18 cellular contexts compared by ENCODE assay signal in the genomic region with DNA sequence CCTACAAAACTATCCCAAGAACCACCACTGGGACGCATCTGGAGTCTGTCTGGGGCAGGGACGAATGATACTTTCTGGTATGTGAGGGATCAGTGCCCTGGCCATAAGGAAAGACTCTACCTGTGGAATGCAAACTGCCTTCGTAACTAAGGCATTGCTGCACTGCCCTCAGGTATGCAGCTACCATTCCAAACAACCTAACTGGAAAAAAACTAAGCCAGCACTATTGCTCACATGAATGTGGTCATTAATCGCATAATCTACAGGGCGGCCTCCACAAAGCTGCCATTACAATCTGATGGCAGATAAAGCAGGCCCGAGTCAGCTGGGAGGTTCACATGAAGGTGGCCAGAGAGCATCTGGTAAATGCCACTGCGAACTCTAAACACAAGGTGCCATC. TPM values are rescaled to one million over a fixed set of nuclear protein-coding genes. Genes with fewer than 3 reads are reported as not detected.
DNase-seq lines count a peak whose midpoint lies in the region; ATAC-seq and TF ChIP-seq lines count a peak whose summit lies in the region.
"Had no signal": no experiment of that assay in that cellular context is flagged by ENCODE, and none has a peak within 500 bp of the region (broad histone marks: within the 10 kb centered on the region; RNA-seq: fewer than 3 reads in every experiment).

No MANE protein-coding gene starts in this region.

- no peaks in the 10 kb centered on the region for H3K9me3 Mint-ChIP-seq in progenitor cell of endocrine pancreas (ENCODE audit: low read depth)

- peak overlapping the region; percentile 75 for H3K27ac ChIP-seq in VCaP
- H3K27ac ChIP-seq: psoas muscle had no signal

- H3K4me1 Mint-ChIP-seq in progenitor cell of endocrine pancreas (ENCODE audit: low read depth), result peaks cover 38% of the 10 kb centered on the region

- H3K4me3 Mint-ChIP-seq in progenitor cell of endocrine pancreas (ENCODE audit: low read depth), result peak overlapping the region; percentile 41
- H3K4me3 Mint-ChIP-seq: activated CD8-positive, alpha-beta T cell treated with anti-CD3 and anti-CD28 coated beads, Interleukin-2, amount 10 ng/mL, durations not matched to agents 7 days and 5 days; B cell had no signal

- TF ChIP-seq CTCF in VCaP (conservative IDR thresholded peaks at IDR 0.05), result no peak
- TF ChIP-seq CTCF in fibroblast of the aortic adventitia (IDR thresholded peaks at IDR 0.05; ENCODE audit: insufficient read depth, low read length), result peak; percentile 5
- peak; percentile 31 for TF ChIP-seq CTCF in progenitor cell of endocrine pancreas (IDR thresholded peaks at IDR 0.05; ENCODE audit: unreplicated experiment)

- peaks cover 4% of the 10 kb centered on the region for H3K27me3 Mint-ChIP-seq in progenitor cell of endocrine pancreas
- H3K27me3 Mint-ChIP-seq: B cell had no signal

- peak overlapping the region; percentile 92 for H3K27ac Mint-ChIP-seq in progenitor cell of endocrine pancreas
- H3K27ac Mint-ChIP-seq: activated CD8-positive, alpha-beta T cell treated with anti-CD3 and anti-CD28 coated beads, Interleukin-2, amount 10 ng/mL, durations not matched to agents 7 days and 5 days; B cell had no signal

- H3K36me3 Mint-ChIP-seq in progenitor cell of endocrine pancreas (ENCODE audit: insufficient read depth), result no peaks in the 10 kb centered on the region

- no peak overlapping the region for H3K4me3 ChIP-seq in fibroblast of the aortic adventitia (ENCODE audit: low read depth, low read length)
- H3K4me3 ChIP-seq: psoas muscle had no signal

- DNase-seq in Caki2 (ENCODE audit: low read depth) (peak; percentile 33), fibroblast of the aortic adventitia (ENCODE audit: low read depth) (no peak), progenitor cell of endocrine pancreas (ENCODE audit: low spot score, unreplicated experiment) (no peak), C1 segment of cervical spinal cord (lab: John Stamatoyannopoulos, UW) (no peak), HPDE6-E6E7 (ENCODE audit: extremely low spot score) (no peak)
- DNase-seq: activated CD8-positive, alpha-beta T cell treated with anti-CD3 and anti-CD28 coated beads, Interleukin-2, amount 10 ng/mL, durations not matched to agents 7 days and 5 days; amygdala; head of caudate nucleus; Karpas-422; left colon; NCI-H146; NCI-H510A; psoas muscle had no signal

- in situ Hi-C loops in Caki2 (cut with HindIII; ENCODE audit: low pct_unique_long_range_greater_than_20kb, low sequenced_read_pairs), result no loop called here

- ATAC-seq in GM18520 (IDR thresholded peaks at IDR 0.05; ENCODE audit: unreplicated experiment) (no peak), HG02642 (IDR thresholded peaks at IDR 0.05; ENCODE audit: poor library complexity, unreplicated experiment) (no peak)
- ATAC-seq: activated CD8-positive, alpha-beta T cell treated with anti-CD3 and anti-CD28 coated beads, Interleukin-2, amount 10 ng/mL, durations not matched to agents 7 days and 5 days; esophagus mucosa; left colon; psoas muscle had no signal

RNA-seq across cellular contexts. Expression of gene PACSIN2, which starts 3.9 kb away (rescaled TPM):
- total RNA-seq in Caki2 (2014; rRNA removed; shearing (Covaris generic); ENCODE audit: low replicate concordance), result 145 and 175 TPM in 2 replicates
- 35.2 and 48.3 TPM in 2 replicates for total RNA-seq in fibroblast of the aortic adventitia (ENCODE audit: low replicate concordance)
- total RNA-seq in progenitor cell of endocrine pancreas, result 53.9 and 61.0 TPM in 2 replicates
